ENCODE assay signal across 14 cellular contexts in the genomic region with DNA sequence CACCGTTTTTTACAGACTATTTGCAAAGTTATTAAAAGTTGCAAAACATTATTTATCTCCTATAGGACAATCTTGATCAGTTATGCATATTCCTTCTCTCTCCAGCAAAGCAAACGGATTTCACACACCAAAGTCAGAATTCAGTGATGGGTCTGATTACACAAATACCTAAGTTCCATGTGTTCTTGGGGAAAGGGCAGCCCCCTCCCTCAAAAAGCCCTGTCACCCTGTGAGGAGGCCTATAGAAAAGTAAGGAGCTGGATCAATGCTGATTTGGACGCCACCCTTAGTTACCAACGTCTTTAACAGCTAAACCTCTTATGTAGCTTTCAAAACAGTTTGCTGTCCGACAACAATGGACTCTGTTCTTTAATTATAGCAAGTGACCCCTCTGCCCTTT. TPM values are rescaled to one million over a fixed set of nuclear protein-coding genes. Genes with fewer than 3 reads are reported as not detected.
DNase-seq lines count a peak whose midpoint lies in the region; ATAC-seq, FAIRE-seq and TF ChIP-seq lines count a peak whose summit lies in the region.
"Had no signal": no experiment of that assay in that cellular context is flagged by ENCODE, and none has a peak within 500 bp of the region (broad histone marks: within the 10 kb centered on the region; RNA-seq: fewer than 3 reads in every experiment).

No MANE protein-coding gene starts in this region.

- no peak for ATAC-seq in upper lobe of left lung (ENCODE audit: low FRiP score in 2 of 2)

- no peaks in the 10 kb centered on the region for H3K27me3 ChIP-seq in breast epithelium
- no peaks in the 10 kb centered on the region for H3K27me3 ChIP-seq in upper lobe of left lung
- H3K27me3 ChIP-seq: adrenal gland had no signal

- POLR2A ChIA-PET in MCF 10A (lab: Yijun Ruan, JAX) = interaction anchor here (0.9 to 4.1 kb wide), 9 partner anchors 7 to 669 kb away, joined by 3 to 35 read pairs (median 16); no protein-coding TSS in a partner anchor
- POLR2A ChIA-PET in activated CD4-positive, alpha-beta memory T cell treated with anti-CD3 and anti-CD28 coated beads, Interleukin-2, amount 10 ng/mL, durations not matched to agents 7 days and 5 days (lab: Charles Lee) = no interaction called here

- no peak overlapping the region for H3K4me3 Mint-ChIP-seq in MCF 10A (ENCODE audit: unreplicated experiment)
- H3K4me3 Mint-ChIP-seq in chondrocyte (ENCODE audit: unreplicated experiment) = peak overlapping the region; percentile 34
- peak overlapping the region; percentile 0 for H3K4me3 Mint-ChIP-seq in mesothelial cell of epicardium
- H3K4me3 Mint-ChIP-seq in activated CD4-positive, alpha-beta memory T cell treated with anti-CD3 and anti-CD28 coated beads, Interleukin-2, amount 10 ng/mL, durations not matched to agents 7 days and 5 days = no peak overlapping the region

- TF ChIP-seq CTCF in breast epithelium (IDR thresholded peaks at IDR 0.05) (no peak), MCF 10A (IDR thresholded peaks at IDR 0.05; ENCODE audit: unreplicated experiment) (no peak), chondrocyte (IDR thresholded peaks at IDR 0.05) (no peak), mesothelial cell of epicardium (IDR thresholded peaks at IDR 0.05; ENCODE audit: unreplicated experiment) (no peak), upper lobe of left lung (IDR thresholded peaks at IDR 0.05) (no peak), kidney (IDR thresholded peaks at IDR 0.05; ENCODE audit: borderline replicate concordance, extremely low read depth, insufficient read depth) (no peak)

- H3K4me1 Mint-ChIP-seq in MCF 10A (ENCODE audit: insufficient read depth, unreplicated experiment) (peaks cover 7% of the 10 kb centered on the region), chondrocyte (ENCODE audit: low read depth) (no peaks in the 10 kb centered on the region), mesothelial cell of epicardium (peaks cover 49% of the 10 kb centered on the region)
- no peaks in the 10 kb centered on the region for H3K4me1 Mint-ChIP-seq in activated CD4-positive, alpha-beta memory T cell treated with anti-CD3 and anti-CD28 coated beads, Interleukin-2, amount 10 ng/mL, durations not matched to agents 7 days and 5 days

- H3K9me3 Mint-ChIP-seq in MCF 10A (ENCODE audit: unreplicated experiment) (no peaks in the 10 kb centered on the region), chondrocyte (ENCODE audit: low read depth) (no peaks in the 10 kb centered on the region), mesothelial cell of epicardium (no peaks in the 10 kb centered on the region)
- no peaks in the 10 kb centered on the region for H3K9me3 Mint-ChIP-seq in activated CD4-positive, alpha-beta memory T cell treated with anti-CD3 and anti-CD28 coated beads, Interleukin-2, amount 10 ng/mL, durations not matched to agents 7 days and 5 days

- no peak for TF ChIP-seq EP300 in upper lobe of left lung (IDR thresholded peaks at IDR 0.05)

- no peak overlapping the region for H3K27ac Mint-ChIP-seq in MCF 10A (ENCODE audit: low read depth, unreplicated experiment)
- peak overlapping the region; percentile 58 for H3K27ac Mint-ChIP-seq in chondrocyte (ENCODE audit: unreplicated experiment)
- peak overlapping the region; percentile 0 for H3K27ac Mint-ChIP-seq in mesothelial cell of epicardium
- H3K27ac Mint-ChIP-seq in activated CD4-positive, alpha-beta memory T cell treated with anti-CD3 and anti-CD28 coated beads, Interleukin-2, amount 10 ng/mL, durations not matched to agents 7 days and 5 days = no peak overlapping the region

- H3K36me3 ChIP-seq in breast epithelium (no peaks in the 10 kb centered on the region), upper lobe of left lung (no peaks in the 10 kb centered on the region), kidney (ENCODE audit: control insufficient read depth in 1 of 2, insufficient read depth in 2 of 2, low read length in 2 of 2) (no peaks in the 10 kb centered on the region)
- H3K36me3 ChIP-seq: adrenal gland had no signal

- no peaks in the 10 kb centered on the region for H3K9me3 ChIP-seq in breast epithelium
- no peaks in the 10 kb centered on the region for H3K9me3 ChIP-seq in upper lobe of left lung
- H3K9me3 ChIP-seq in kidney (ENCODE audit: control insufficient read depth in 1 of 2, low read length in 2 of 2) = no peaks in the 10 kb centered on the region
- H3K9me3 ChIP-seq: adrenal gland had no signal

- 47 to 57% methylated on average over 5 of the region's 5 CpGs for WGBS in upper lobe of left lung, 2 donors

- intact Hi-C loops in breast epithelium (cut with DNase I; ENCODE audit: low total_unique reads) (no loop called here), MCF 10A (cut with micrococcal nuclease) (loop anchor here (5.0 to 10.0 kb wide), 7 partner anchors 285 to 788 kb away; no protein-coding TSS in a partner anchor), kidney (cut with DNase I) (no loop called here)

- TF ChIP-seq POLR2A in breast epithelium (IDR thresholded peaks at IDR 0.05) (no peak), upper lobe of left lung (IDR thresholded peaks at IDR 0.05) (no peak)

- peak overlapping the region; percentile 15 to 97 for H3K27ac ChIP-seq in breast epithelium
- peak overlapping the region in 3 of 4 donors; percentile 52 to 96 (median 74) for H3K27ac ChIP-seq in upper lobe of left lung
- no peak overlapping the region for H3K27ac ChIP-seq in kidney (ENCODE audit: low read depth in 2 of 2, low read length in 2 of 2)

- H3K36me3 Mint-ChIP-seq in MCF 10A (ENCODE audit: insufficient read depth, unreplicated experiment) = peaks cover 12% of the 10 kb centered on the region
- H3K36me3 Mint-ChIP-seq in chondrocyte (ENCODE audit: low read depth) = no peaks in the 10 kb centered on the region
- H3K36me3 Mint-ChIP-seq in mesothelial cell of epicardium = no peaks in the 10 kb centered on the region
- H3K36me3 Mint-ChIP-seq in activated CD4-positive, alpha-beta memory T cell treated with anti-CD3 and anti-CD28 coated beads, Interleukin-2, amount 10 ng/mL, durations not matched to agents 7 days and 5 days (ENCODE audit: low read depth) = no peaks in the 10 kb centered on the region

- no peak for FAIRE-seq in kidney (lab: Jason Lieb, UNC)
- FAIRE-seq: colon, H54 had no signal

- H3K27me3 Mint-ChIP-seq in MCF 10A (ENCODE audit: insufficient read depth, unreplicated experiment) (peaks cover 9% of the 10 kb centered on the region), chondrocyte (ENCODE audit: low read depth) (no peaks in the 10 kb centered on the region), mesothelial cell of epicardium (ENCODE audit: low read depth) (no peaks in the 10 kb centered on the region)
- peaks cover 8% of the 10 kb centered on the region for H3K27me3 Mint-ChIP-seq in activated CD4-positive, alpha-beta memory T cell treated with anti-CD3 and anti-CD28 coated beads, Interleukin-2, amount 10 ng/mL, durations not matched to agents 7 days and 5 days

- CTCF ChIA-PET in MCF 10A (lab: Yijun Ruan, JAX) = interaction anchor here (0.6 kb wide), 1 partner anchor 883 kb away, joined by 3 read pairs; no protein-coding TSS in a partner anchor
- CTCF ChIA-PET in activated CD4-positive, alpha-beta memory T cell treated with anti-CD3 and anti-CD28 coated beads, Interleukin-2, amount 10 ng/mL, durations not matched to agents 7 days and 5 days (lab: Charles Lee) = no interaction called here

- no TSS peak for BruUV-seq in MCF 10A (replicated peaks; lab: Mats Ljungman, UMichigan)

- H3K4me3 ChIP-seq in breast epithelium = no peak overlapping the region
- no peak overlapping the region for H3K4me3 ChIP-seq in upper lobe of left lung
- H3K4me3 ChIP-seq in kidney (ENCODE audit: low read length in 2 of 2) = peak overlapping the region in 1 of 2 donors; percentile 18
- H3K4me3 ChIP-seq: adrenal gland had no signal

- H3K9ac ChIP-seq in kidney (ENCODE audit: low read length in 2 of 2) = no peak overlapping the region

- DNase-seq in breast epithelium (ENCODE audit: low spot score in 2 of 2) (no peak), MCF 10A (ENCODE audit: unreplicated experiment) (no peak), chondrocyte (ENCODE audit: low spot score) (no peak), mesothelial cell of epicardium (ENCODE audit: low spot score in 2 of 2, unreplicated experiment in 2 of 2) (no peak), upper lobe of left lung (no peak), kidney (no peak), dedifferentiated amniotic fluid mesenchymal stem cell (ENCODE audit: extremely low spot score) (no peak)
- no peak for DNase-seq in activated CD4-positive, alpha-beta memory T cell treated with anti-CD3 and anti-CD28 coated beads, Interleukin-2, amount 10 ng/mL, durations not matched to agents 7 days and 5 days
- DNase-seq: activated CD4-positive, alpha-beta T cell treated with anti-CD3 and anti-CD28 coated beads for 1 hour; adrenal gland; GF-D8; naive B cell had no signal

- H3K4me1 ChIP-seq in breast epithelium (peaks cover 0 to 27% of the 10 kb centered on the region in 2 donors), upper lobe of left lung (peaks cover 35 to 69% (median 50%) of the 10 kb centered on the region in 4 donors), kidney (ENCODE audit: control insufficient read depth in 1 of 2, insufficient read depth in 1 of 2, low read depth in 1 of 2, low read length in 2 of 2) (peaks cover 28 to 46% of the 10 kb centered on the region in 2 donors)

RNA-seq across cellular contexts. Expression of gene ZNF608, which starts 6.4 kb away (rescaled TPM):
- total RNA-seq in breast epithelium (10 to 100 TPM; 15.7 to 82.1 (median 58.7) TPM), MCF 10A (2022) (8.4 and 10.4 TPM in 2 replicates), chondrocyte (20.7 to 36.3 TPM (median 23.8 TPM) in 3 replicates), mesothelial cell of epicardium (31.8 to 35.0 TPM (median 34.3 TPM) in 3 replicates), upper lobe of left lung (10 to 100 TPM; 21.8 to 54.9 (median 41.7) TPM), kidney (35.8 TPM)
- total RNA-seq in activated CD4-positive, alpha-beta memory T cell treated with anti-CD3 and anti-CD28 coated beads, Interleukin-2, amount 10 ng/mL, durations not matched to agents 7 days and 5 days = not detected
- polyA plus RNA-seq in kidney (ENCODE audit: insufficient read depth, low read depth, low replicate concordance) = 5.9 TPM

Comparison
In these comparisons a context has a peak if more than half of its experiments do, and no peak if none do; other contexts are left out.
1. H3K27ac ChIP-seq: peak in breast epithelium (2 of 2) and upper lobe of left lung (3 of 4); none in kidney (0 of 2).
2. H3K27ac Mint-ChIP-seq: peak in chondrocyte (single experiment) and mesothelial cell of epicardium (single experiment); none in MCF 10A (single experiment) and activated CD4-positive, alpha-beta memory T cell treated with anti-CD3 and anti-CD28 coated beads, Interleukin-2, amount 10 ng/mL, durations not matched to agents 7 days and 5 days (single experiment).
3. H3K4me3 Mint-ChIP-seq: peak in chondrocyte (single experiment) and mesothelial cell of epicardium (single experiment); none in MCF 10A (single experiment) and activated CD4-positive, alpha-beta memory T cell treated with anti-CD3 and anti-CD28 coated beads, Interleukin-2, amount 10 ng/mL, durations not matched to agents 7 days and 5 days (single experiment).